ENCODE assay signal across 8 cellular contexts in the genomic region with DNA sequence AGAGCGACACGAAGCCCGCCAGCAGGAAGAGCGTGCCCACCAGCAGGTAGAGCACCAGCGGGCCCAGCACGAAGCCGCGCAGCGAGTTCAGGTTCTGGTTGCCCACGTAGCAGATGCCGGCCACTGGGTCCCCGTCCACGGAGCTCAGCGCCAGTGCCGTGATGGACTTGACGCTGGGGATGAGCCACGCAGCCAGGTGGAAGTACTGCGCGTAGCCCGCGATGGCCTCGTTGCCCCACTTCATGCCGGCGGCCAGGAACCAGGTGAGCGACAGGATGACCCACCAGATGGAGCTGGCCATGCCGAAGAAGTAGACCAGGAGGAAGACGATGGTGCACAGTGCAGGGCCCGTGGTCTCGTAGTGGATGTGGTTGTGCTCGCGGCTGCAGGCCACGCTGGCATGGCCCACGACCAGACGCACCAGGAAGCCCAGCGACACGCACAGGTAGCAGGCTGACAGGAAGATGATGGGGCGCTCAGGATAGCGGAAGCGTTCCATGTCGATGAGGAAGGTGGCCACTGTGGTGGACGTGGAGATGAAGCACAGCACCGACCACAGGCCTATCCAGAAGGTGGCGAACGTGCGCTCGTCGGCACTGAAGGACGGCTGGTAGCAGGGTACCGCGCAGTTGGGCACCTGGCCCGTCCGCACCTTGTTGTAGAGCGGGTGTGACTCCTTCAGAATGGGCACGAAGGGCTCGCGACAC. TPM values are rescaled to one million over a fixed set of nuclear protein-coding genes. Genes with fewer than 3 reads are reported as not detected.
DNase-seq lines count a peak whose midpoint lies in the region; ATAC-seq and TF ChIP-seq lines count a peak whose summit lies in the region.

No MANE protein-coding gene starts in this region.

- H3K4me1 ChIP-seq in fibroblast of lung (ENCODE audit: control insufficient read depth, extremely low read depth, insufficient read depth, low read length) (no peaks in the 10 kb centered on the region), neural progenitor cell (peaks cover 48% of the 10 kb centered on the region)

- peaks cover 80% of the 10 kb centered on the region for H3F3A ChIP-seq in neural progenitor cell (ENCODE audit: low read depth)

- no peaks in the 10 kb centered on the region for H3K36me3 ChIP-seq in fibroblast of lung (ENCODE audit: control insufficient read depth, insufficient read depth, low read length)
- H3K36me3 ChIP-seq in neural progenitor cell, result peaks cover 24% of the 10 kb centered on the region

- H4K20me1 ChIP-seq in fibroblast of lung (ENCODE audit: control insufficient read depth, extremely low read depth, insufficient read depth, low read length), result no peaks in the 10 kb centered on the region
- H4K20me1 ChIP-seq in neural progenitor cell (ENCODE audit: low read depth), result peaks cover 80% of the 10 kb centered on the region

- no peak overlapping the region for H3K27ac ChIP-seq in fibroblast of lung (ENCODE audit: insufficient read depth, low read length)
- H3K27ac ChIP-seq in neural progenitor cell, result peak overlapping the region; percentile 95

- H3K9ac ChIP-seq in fibroblast of lung (ENCODE audit: insufficient read depth, low read length), result no peak overlapping the region
- H3K9ac ChIP-seq in neural progenitor cell, result peak overlapping the region; percentile 84

- peaks cover 2% of the 10 kb centered on the region for H3K36me3 Mint-ChIP-seq in neural progenitor cell

- H3K9me3 ChIP-seq in fibroblast of lung (ENCODE audit: control insufficient read depth, insufficient read depth, low read depth, low read length) (no peaks in the 10 kb centered on the region), neural progenitor cell (ENCODE audit: low read depth) (no peaks in the 10 kb centered on the region)

- H3K27ac Mint-ChIP-seq in neural progenitor cell, result no peak overlapping the region

- H2AFZ ChIP-seq in fibroblast of lung (ENCODE audit: low read length) (no peak overlapping the region), neural progenitor cell (replicated peaks) (no peak overlapping the region)

- no peak for TF ChIP-seq CTCF in GM13977 (IDR thresholded peaks at IDR 0.05; ENCODE audit: extremely low read depth, insufficient read depth, missing control alignments)
- TF ChIP-seq CTCF in fibroblast of lung (conservative IDR thresholded peaks at IDR 0.05 in 1 of 2, IDR thresholded peaks at IDR 0.05 in 1 of 2; ENCODE audit: low read depth in 1 of 2, low read length in 2 of 2), result peak; percentile 11 to 27
- TF ChIP-seq CTCF in neural progenitor cell (IDR thresholded peaks at IDR 0.05), result peak; percentile 52

- H3K27me3 Mint-ChIP-seq in neural progenitor cell (ENCODE audit: insufficient read depth, low read depth), result peaks cover 53% of the 10 kb centered on the region

- in situ Hi-C loops in GM13977 (cut with MboI; ENCODE audit: low pct_unique_long_range_greater_than_20kb, low sequenced_read_pairs, unreplicated experiment), result no loop called here

- peak; percentile 35 for DNase-seq in GM13977 (ENCODE audit: low spot score)
- peak; percentile 18 to 33 for DNase-seq in fibroblast of lung (ENCODE audit: low read depth in 2 of 2)
- peak; percentile 82 for DNase-seq in neural progenitor cell (ENCODE audit: low spot score)
- no peak for DNase-seq in foreskin melanocyte

- ATAC-seq in SK-N-SH treated with all-trans-retinoic acid at 6 μM for 48 hours (peak; percentile 15; the same call in 1 of the 3 replicates), HG03159 (IDR thresholded peaks at IDR 0.05; ENCODE audit: unreplicated experiment) (no peak), HG03565 (IDR thresholded peaks at IDR 0.05; ENCODE audit: unreplicated experiment) (no peak), GM19023 (IDR thresholded peaks at IDR 0.05; ENCODE audit: unreplicated experiment) (no peak)

- no peaks in the 10 kb centered on the region for H3K79me2 ChIP-seq in fibroblast of lung (ENCODE audit: control insufficient read depth, insufficient read depth, low read length)
- H3K79me2 ChIP-seq in neural progenitor cell (ENCODE audit: low read depth), result peaks cover 86% of the 10 kb centered on the region

- H3K4me1 Mint-ChIP-seq in neural progenitor cell, result peaks cover 47% of the 10 kb centered on the region

- H3K4me3 Mint-ChIP-seq in neural progenitor cell, result peak overlapping the region; percentile 89

- no peaks in the 10 kb centered on the region for H3K27me3 ChIP-seq in fibroblast of lung (ENCODE audit: control insufficient read depth, insufficient read depth, low read length)
- H3K27me3 ChIP-seq in neural progenitor cell, result no peaks in the 10 kb centered on the region

- H3K4me2 ChIP-seq in fibroblast of lung (ENCODE audit: extremely low read depth, insufficient read depth, low read length), result peak overlapping the region; percentile 94
- H3K4me2 ChIP-seq in neural progenitor cell, result peak overlapping the region; percentile 100

- H3K4me3 ChIP-seq in fibroblast of lung (replicated peaks in 1 of 4; ENCODE audit: control extremely low read depth in 1 of 4, insufficient read depth in 1 of 4, low read depth in 3 of 4, low read length in 4 of 4) (peak overlapping the region in 1 of 4 experiments; percentile 78), neural progenitor cell (peak overlapping the region; percentile 100)

- H3K9me3 Mint-ChIP-seq in neural progenitor cell, result peaks cover 2% of the 10 kb centered on the region

TF ChIP-seq in SK-N-SH treated with all-trans-retinoic acid at 6 μM for 48 hours, 23 proteins besides CTCF, POLR2A, EP300 and RAD21:
- no peak for TF ChIP-seq GLIS3 (CRISPR knock-in tag; IDR thresholded peaks at IDR 0.05)
- no peak for TF ChIP-seq BACH2 (CRISPR knock-in tag; IDR thresholded peaks at IDR 0.05; ENCODE audit: borderline replicate concordance)
- TF ChIP-seq ZNF8 (CRISPR knock-in tag; IDR thresholded peaks at IDR 0.05), result no peak
- no peak for TF ChIP-seq SNAI2 (CRISPR knock-in tag; IDR thresholded peaks at IDR 0.05)
- TF ChIP-seq ARNTL (CRISPR knock-in tag; IDR thresholded peaks at IDR 0.05; ENCODE audit: borderline replicate concordance, low read depth), result no peak
- TF ChIP-seq ZFP30 (CRISPR knock-in tag; IDR thresholded peaks at IDR 0.05), result no peak
- TF ChIP-seq RARB (CRISPR knock-in tag; IDR thresholded peaks at IDR 0.05), result no peak
- no peak for TF ChIP-seq OSR1 (CRISPR knock-in tag; IDR thresholded peaks at IDR 0.05)
- TF ChIP-seq CSDC2 (CRISPR knock-in tag; IDR thresholded peaks at IDR 0.05), result no peak

RNA-seq across cellular contexts. Expression of gene FZD5, which starts 2.1 kb away (rescaled TPM):
- total RNA-seq in fibroblast of lung (1.0 and 1.3 TPM in 2 replicates), neural progenitor cell (ENCODE audit: low replicate concordance) (178 and 240 TPM in 2 replicates)
- polyA plus RNA-seq in fibroblast of lung, result 0.40 and 0.59 TPM in 2 replicates
- 0.64 and 0.84 TPM in 2 replicates for polyA plus RNA-seq in fibroblast of lung (2012)
- 0.56 and 0.86 TPM in 2 replicates for polyA minus RNA-seq in fibroblast of lung (ENCODE audit: low replicate concordance)

RNA-seq across cellular contexts. Expression of gene CCNYL1, which starts 56.2 kb away (rescaled TPM):
- 5.4 and 8.8 TPM in 2 replicates for total RNA-seq in fibroblast of lung
- 18.2 and 18.4 TPM in 2 replicates for polyA plus RNA-seq in fibroblast of lung
- 14.3 and 15.3 TPM in 2 replicates for polyA plus RNA-seq in fibroblast of lung (2012)
- polyA minus RNA-seq in fibroblast of lung (ENCODE audit: low replicate concordance), result 3.5 and 4.0 TPM in 2 replicates
- total RNA-seq in neural progenitor cell (ENCODE audit: low replicate concordance), result 15.0 and 22.0 TPM in 2 replicates

Comparison
In these comparisons a context has a peak if more than half of its experiments do, and no peak if none do; other contexts are left out.
1. RNA of gene FZD5, which starts 2.1 kb away (total RNA-seq): 178 to 240 TPM in neural progenitor cell; 1.0 to 1.3 TPM in fibroblast of lung; every median in the first group is over 10 times any median in the second.